Comparison of ENCODE assay signal across 12 cellular contexts in the genomic region with DNA sequence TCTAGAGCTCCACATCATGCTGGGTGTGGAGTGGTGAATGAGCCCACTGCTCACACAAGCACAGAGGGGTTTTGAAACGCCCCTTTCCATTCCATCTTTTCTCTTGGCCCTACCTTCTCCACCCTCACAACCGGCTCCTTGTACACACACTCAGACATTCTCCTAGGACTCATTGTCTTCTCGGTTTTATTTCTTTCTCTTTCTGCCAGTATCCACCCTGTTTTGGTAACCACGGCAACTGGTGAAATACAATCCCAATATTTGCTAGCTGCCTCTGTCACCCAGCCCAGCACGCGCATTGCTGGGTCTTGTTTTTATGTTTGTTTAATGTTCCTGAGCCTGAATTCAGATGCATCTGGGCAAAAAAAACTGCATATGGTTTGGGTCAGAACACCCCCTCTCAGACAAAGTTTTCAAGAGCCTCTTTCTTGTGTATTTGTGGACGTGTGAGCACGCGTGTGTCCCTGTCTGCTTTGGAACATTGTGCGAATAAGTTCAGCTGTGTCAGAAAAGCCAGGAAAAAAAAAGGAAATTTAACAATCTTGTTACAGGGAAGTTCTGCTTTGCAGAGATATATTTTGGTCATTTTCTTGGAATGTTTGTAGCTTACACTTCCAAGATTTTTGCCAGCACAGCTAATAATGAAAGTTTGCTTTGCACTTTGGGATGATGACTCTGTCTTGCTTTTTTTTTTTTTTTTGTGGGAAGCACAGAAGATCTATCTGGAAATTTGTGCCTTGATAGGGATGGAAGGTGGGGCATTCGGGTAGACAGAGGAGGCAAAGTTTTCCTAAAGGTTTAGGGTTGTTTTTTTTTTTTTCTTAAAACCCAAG.
DNase-seq lines count a peak whose midpoint lies in the region; ATAC-seq and TF ChIP-seq lines count a peak whose summit lies in the region.
"Had no signal": no experiment of that assay in that cellular context is flagged by ENCODE, and none has a peak within 500 bp of the region (broad histone marks: within the 10 kb centered on the region; RNA-seq: fewer than 3 reads in every experiment).

No MANE protein-coding gene starts in this region.

- peak overlapping the region; percentile 98 for H3K4me2 ChIP-seq in GM23248 (ENCODE audit: unreplicated experiment)

- H3K4me1 ChIP-seq in GM23248 (ENCODE audit: insufficient read depth), result peaks cover 42% of the 10 kb centered on the region
- H3K4me1 ChIP-seq in SJCRH30, result peaks cover 4% of the 10 kb centered on the region; the same call in 1 of the 2 replicates
- H3K4me1 ChIP-seq in gastrocnemius medialis, result peaks cover 14 to 25% of the 10 kb centered on the region in 2 donors
- H3K4me1 ChIP-seq in CD8-positive, alpha-beta T cell (ENCODE audit: insufficient read depth, low read length), result no peaks in the 10 kb centered on the region
- H3K4me1 ChIP-seq: thyroid gland had no signal

- H3K36me3 ChIP-seq in GM23248 (ENCODE audit: low read depth) (no peaks in the 10 kb centered on the region), SJCRH30 (no peaks in the 10 kb centered on the region), gastrocnemius medialis (no peaks in the 10 kb centered on the region)
- H3K36me3 ChIP-seq in CD8-positive, alpha-beta T cell (ENCODE audit: insufficient read depth, low read length), result no peaks in the 10 kb centered on the region
- H3K36me3 ChIP-seq: thyroid gland had no signal

- DNase-seq in GM23248, result peak; percentile 88
- DNase-seq in SJCRH30, result peak; percentile 24 to 49
- peak; percentile 59 to 78 for DNase-seq in foreskin fibroblast
- DNase-seq in gastrocnemius medialis, result no peak
- DNase-seq in activated CD4-positive, alpha-beta T cell treated with anti-CD3 and anti-CD28 coated beads for 36 hours, result no peak
- no peak for DNase-seq in CD8-positive, alpha-beta T cell
- DNase-seq in activated T-cell treated with anti-CD3 and anti-CD28 coated beads, Interleukin-2, amount 50 U/mL, for 72 hours, result no peak
- DNase-seq: activated naive CD8-positive, alpha-beta T cell treated with anti-CD3 and anti-CD28 coated beads, Interleukin-2, amount 50 U/mL, for 24 hours; immature natural killer cell; thyroid gland had no signal

- TF ChIP-seq CTCF in foreskin fibroblast (IDR thresholded peaks at IDR 0.05; ENCODE audit: low read depth, low read length) (no peak), gastrocnemius medialis (IDR thresholded peaks at IDR 0.05 in 4 of 5, conservative IDR thresholded peaks at IDR 0.05 in 1 of 5) (no peak)
- TF ChIP-seq CTCF in CD8-positive, alpha-beta T cell (IDR thresholded peaks at IDR 0.05), result no peak

- ATAC-seq in gastrocnemius medialis, result peak; percentile 13 to 53
- ATAC-seq in activated CD4-positive, alpha-beta T cell treated with anti-CD3 and anti-CD28 coated beads for 36 hours, result no peak
- no peak for ATAC-seq in CD8-positive, alpha-beta T cell
- no peak for ATAC-seq in HG03354 (IDR thresholded peaks at IDR 0.05; ENCODE audit: poor library complexity, severe bottlenecking, unreplicated experiment)
- ATAC-seq in activated T-cell treated with anti-CD3 and anti-CD28 coated beads, Interleukin-2, amount 50 U/mL, for 72 hours (replicated peaks in 1 of 2), result no peak
- ATAC-seq: activated CD4-positive, CD25-positive, alpha-beta regulatory T cell treated with anti-CD3 and anti-CD28 coated beads, Interleukin-2, amount 50 U/mL, for 24 hours; activated naive CD8-positive, alpha-beta T cell treated with anti-CD3 and anti-CD28 coated beads, Interleukin-2, amount 50 U/mL, for 24 hours had no signal

- H3K9me3 ChIP-seq in GM23248 (ENCODE audit: low read depth) (no peaks in the 10 kb centered on the region), SJCRH30 (replicated peaks) (no peaks in the 10 kb centered on the region), gastrocnemius medialis (no peaks in the 10 kb centered on the region)
- no peaks in the 10 kb centered on the region for H3K9me3 ChIP-seq in CD8-positive, alpha-beta T cell (ENCODE audit: low read length)
- H3K9me3 ChIP-seq: thyroid gland had no signal

- intact Hi-C loops in gastrocnemius medialis (cut with DNase I; ENCODE audit: low total_unique reads), result no loop called here
- intact Hi-C loops in activated CD4-positive, alpha-beta T cell treated with anti-CD3 and anti-CD28 coated beads for 36 hours (cut with DNase I, micrococcal nuclease), result no loop called here
- intact Hi-C loops in CD8-positive, alpha-beta T cell (cut with DNase I, micrococcal nuclease), result no loop called here

- 6 to 7% methylated on average over 11 of the region's 11 CpGs for WGBS in GM23248 (ENCODE audit: low coverage in 1 of 2, low lambda C conversion rate in 2 of 2, missing lambda C conversion rate in 2 of 2), 2 experiments

- CTCF ChIA-PET in activated CD4-positive, alpha-beta T cell treated with anti-CD3 and anti-CD28 coated beads for 36 hours (lab: Charles Lee), result interaction anchor here (0.7 to 1.3 kb wide), 2 partner anchors 10 to 635 kb away, joined by 4 to 5 read pairs; no protein-coding TSS in a partner anchor
- CTCF ChIA-PET in CD8-positive, alpha-beta T cell (lab: Charles Lee), result interaction anchor here (0.6 kb wide), 1 partner anchor 380 kb away, joined by 3 read pairs; no protein-coding TSS in a partner anchor

- no peak overlapping the region for H3K27ac Mint-ChIP-seq in activated CD4-positive, alpha-beta T cell treated with anti-CD3 and anti-CD28 coated beads for 36 hours
- no peak overlapping the region for H3K27ac Mint-ChIP-seq in CD8-positive, alpha-beta T cell
- no peak overlapping the region for H3K27ac Mint-ChIP-seq in activated T-cell treated with anti-CD3 and anti-CD28 coated beads, Interleukin-2, amount 50 U/mL, for 72 hours
- H3K27ac Mint-ChIP-seq: activated naive CD8-positive, alpha-beta T cell treated with anti-CD3 and anti-CD28 coated beads, Interleukin-2, amount 50 U/mL, for 24 hours; immature natural killer cell had no signal

- H3K27me3 ChIP-seq in GM23248 (replicated peaks; ENCODE audit: insufficient read depth), result no peaks in the 10 kb centered on the region
- no peaks in the 10 kb centered on the region for H3K27me3 ChIP-seq in SJCRH30
- H3K27me3 ChIP-seq in gastrocnemius medialis, result no peaks in the 10 kb centered on the region
- no peaks in the 10 kb centered on the region for H3K27me3 ChIP-seq in CD8-positive, alpha-beta T cell (ENCODE audit: insufficient read depth, low read length)
- H3K27me3 ChIP-seq: thyroid gland had no signal

- H4K20me1 ChIP-seq in GM23248 (ENCODE audit: insufficient read depth), result no peaks in the 10 kb centered on the region

- H3K4me3 Mint-ChIP-seq in activated CD4-positive, alpha-beta T cell treated with anti-CD3 and anti-CD28 coated beads for 36 hours, result no peak overlapping the region
- H3K4me3 Mint-ChIP-seq in CD8-positive, alpha-beta T cell, result no peak overlapping the region
- no peak overlapping the region for H3K4me3 Mint-ChIP-seq in activated T-cell treated with anti-CD3 and anti-CD28 coated beads, Interleukin-2, amount 50 U/mL, for 72 hours
- H3K4me3 Mint-ChIP-seq: activated naive CD8-positive, alpha-beta T cell treated with anti-CD3 and anti-CD28 coated beads, Interleukin-2, amount 50 U/mL, for 24 hours; immature natural killer cell had no signal

- H3F3A ChIP-seq in GM23248 (ENCODE audit: insufficient read depth), result peaks cover 20% of the 10 kb centered on the region

- H3K9ac ChIP-seq in GM23248, result peak overlapping the region; percentile 90

- no peaks in the 10 kb centered on the region for H3K9me3 Mint-ChIP-seq in activated CD4-positive, alpha-beta T cell treated with anti-CD3 and anti-CD28 coated beads for 36 hours (ENCODE audit: low read depth)
- no peaks in the 10 kb centered on the region for H3K9me3 Mint-ChIP-seq in CD8-positive, alpha-beta T cell
- no peaks in the 10 kb centered on the region for H3K9me3 Mint-ChIP-seq in activated T-cell treated with anti-CD3 and anti-CD28 coated beads, Interleukin-2, amount 50 U/mL, for 72 hours
- H3K9me3 Mint-ChIP-seq: activated naive CD8-positive, alpha-beta T cell treated with anti-CD3 and anti-CD28 coated beads, Interleukin-2, amount 50 U/mL, for 24 hours; immature natural killer cell had no signal

- POLR2A ChIA-PET in activated CD4-positive, alpha-beta T cell treated with anti-CD3 and anti-CD28 coated beads for 36 hours (lab: Charles Lee), result no interaction called here
- POLR2A ChIA-PET in CD8-positive, alpha-beta T cell (lab: Charles Lee), result no interaction called here

- peaks cover 3% of the 10 kb centered on the region for H3K27me3 Mint-ChIP-seq in activated CD4-positive, alpha-beta T cell treated with anti-CD3 and anti-CD28 coated beads for 36 hours
- peaks cover under 1% of the 10 kb centered on the region for H3K27me3 Mint-ChIP-seq in CD8-positive, alpha-beta T cell (ENCODE audit: low read depth)
- peaks cover 14% of the 10 kb centered on the region for H3K27me3 Mint-ChIP-seq in activated T-cell treated with anti-CD3 and anti-CD28 coated beads, Interleukin-2, amount 50 U/mL, for 72 hours (ENCODE audit: low read depth)
- H3K27me3 Mint-ChIP-seq: activated naive CD8-positive, alpha-beta T cell treated with anti-CD3 and anti-CD28 coated beads, Interleukin-2, amount 50 U/mL, for 24 hours had no signal

- peak overlapping the region; percentile 76 for H2AFZ ChIP-seq in GM23248

- H3K4me1 Mint-ChIP-seq in activated CD4-positive, alpha-beta T cell treated with anti-CD3 and anti-CD28 coated beads for 36 hours, result no peaks in the 10 kb centered on the region
- H3K4me1 Mint-ChIP-seq in CD8-positive, alpha-beta T cell (ENCODE audit: low read depth), result no peaks in the 10 kb centered on the region
- no peaks in the 10 kb centered on the region for H3K4me1 Mint-ChIP-seq in activated T-cell treated with anti-CD3 and anti-CD28 coated beads, Interleukin-2, amount 50 U/mL, for 72 hours (ENCODE audit: low read depth)
- H3K4me1 Mint-ChIP-seq: activated naive CD8-positive, alpha-beta T cell treated with anti-CD3 and anti-CD28 coated beads, Interleukin-2, amount 50 U/mL, for 24 hours; immature natural killer cell had no signal

- no peaks in the 10 kb centered on the region for H3K36me3 Mint-ChIP-seq in activated CD4-positive, alpha-beta T cell treated with anti-CD3 and anti-CD28 coated beads for 36 hours (ENCODE audit: low read depth)
- H3K36me3 Mint-ChIP-seq in CD8-positive, alpha-beta T cell, result no peaks in the 10 kb centered on the region
- no peaks in the 10 kb centered on the region for H3K36me3 Mint-ChIP-seq in activated T-cell treated with anti-CD3 and anti-CD28 coated beads, Interleukin-2, amount 50 U/mL, for 72 hours (ENCODE audit: insufficient read depth in 2 of 2)
- H3K36me3 Mint-ChIP-seq: immature natural killer cell had no signal

- H3K4me3 ChIP-seq in GM23248 (peak overlapping the region; percentile 72), SJCRH30 (no peak overlapping the region), foreskin fibroblast (ENCODE audit: low read depth in 1 of 2, low read length in 2 of 2) (peak overlapping the region; percentile 21 to 46), gastrocnemius medialis (peak overlapping the region in 2 of 4 donors; percentile 17 to 36)
- H3K4me3 ChIP-seq in CD8-positive, alpha-beta T cell (ENCODE audit: low read depth, low read length), result no peak overlapping the region
- H3K4me3 ChIP-seq: thyroid gland had no signal

- TF ChIP-seq POLR2A in gastrocnemius medialis (IDR thresholded peaks at IDR 0.05), result no peak

- in situ Hi-C loops in GM23248 (cut with MboI) (no loop called here), gastrocnemius medialis (cut with MboI; ENCODE audit: low sequenced_read_pairs in 4 of 4) (no loop called here)

- H3K27ac ChIP-seq in GM23248 (peak overlapping the region; percentile 95), SJCRH30 (no peak overlapping the region), gastrocnemius medialis (peak overlapping the region; percentile 8 to 57 (median 52))
- no peak overlapping the region for H3K27ac ChIP-seq in CD8-positive, alpha-beta T cell (ENCODE audit: low read depth, low read length)
- H3K27ac ChIP-seq: thyroid gland had no signal

- H3K79me2 ChIP-seq in GM23248 (ENCODE audit: insufficient read depth), result peaks cover 19% of the 10 kb centered on the region; the same call in 1 of the 2 replicates

- H3K9me2 ChIP-seq in GM23248 (ENCODE audit: insufficient read depth), result peaks cover 5% of the 10 kb centered on the region; the same call in 1 of the 2 replicates

Comparison
In these comparisons a context has a peak if more than half of its experiments do, and no peak if none do; other contexts are left out.
1. DNase-seq: peak in GM23248 (single experiment), SJCRH30 (2 of 2) and foreskin fibroblast (2 of 2); none in gastrocnemius medialis (0 of 2), activated CD4-positive, alpha-beta T cell treated with anti-CD3 and anti-CD28 coated beads for 36 hours (single experiment), CD8-positive, alpha-beta T cell (0 of 7) and activated T-cell treated with anti-CD3 and anti-CD28 coated beads, Interleukin-2, amount 50 U/mL, for 72 hours (0 of 2).
2. H3K27ac ChIP-seq: peak in GM23248 (single experiment) and gastrocnemius medialis (4 of 4); none in SJCRH30 (single experiment) and CD8-positive, alpha-beta T cell (single experiment).
3. H3K4me3 ChIP-seq: peak in GM23248 (single experiment) and foreskin fibroblast (2 of 2); none in SJCRH30 (single experiment) and CD8-positive, alpha-beta T cell (single experiment).
4. ATAC-seq: peak in gastrocnemius medialis (2 of 2); none in activated CD4-positive, alpha-beta T cell treated with anti-CD3 and anti-CD28 coated beads for 36 hours (single experiment), CD8-positive, alpha-beta T cell (single experiment), HG03354 (single experiment) and activated T-cell treated with anti-CD3 and anti-CD28 coated beads, Interleukin-2, amount 50 U/mL, for 72 hours (0 of 2).